In genomic region chr5:104237574-104237973, GRCh38 we compare ENCODE assay signal across 1 cellular context.
TF ChIP-seq lines count a peak whose summit lies in the region.

No MANE protein-coding gene starts in this region.

TF ChIP-seq in SK-N-SH, 30 proteins besides CTCF, POLR2A, EP300 and RAD21 (continued from another document):
- TF ChIP-seq, protein P1, sequence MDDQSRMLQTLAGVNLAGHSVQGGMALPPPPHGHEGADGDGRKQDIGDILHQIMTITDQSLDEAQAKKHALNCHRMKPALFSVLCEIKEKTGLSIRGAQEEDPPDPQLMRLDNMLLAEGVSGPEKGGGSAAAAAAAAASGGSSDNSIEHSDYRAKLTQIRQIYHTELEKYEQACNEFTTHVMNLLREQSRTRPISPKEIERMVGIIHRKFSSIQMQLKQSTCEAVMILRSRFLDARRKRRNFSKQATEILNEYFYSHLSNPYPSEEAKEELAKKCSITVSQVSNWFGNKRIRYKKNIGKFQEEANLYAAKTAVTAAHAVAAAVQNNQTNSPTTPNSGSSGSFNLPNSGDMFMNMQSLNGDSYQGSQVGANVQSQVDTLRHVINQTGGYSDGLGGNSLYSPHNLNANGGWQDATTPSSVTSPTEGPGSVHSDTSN (IDR thresholded peaks at IDR 0.05): peak; percentile 75
- TF ChIP-seq ELF1 (IDR thresholded peaks at IDR 0.05) (no peak), CHD2 (IDR thresholded peaks at IDR 0.05; ENCODE audit: low read length, partially characterized antibody) (no peak), ZBTB33 (IDR thresholded peaks at IDR 0.05; ENCODE audit: borderline replicate concordance, low read depth) (no peak), FOXM1 (IDR thresholded peaks at IDR 0.05; ENCODE audit: low read depth) (0 out of 2 replicates have a peak, but pooled peaks have one; percentile 44)
- TF ChIP-seq, protein P2, sequence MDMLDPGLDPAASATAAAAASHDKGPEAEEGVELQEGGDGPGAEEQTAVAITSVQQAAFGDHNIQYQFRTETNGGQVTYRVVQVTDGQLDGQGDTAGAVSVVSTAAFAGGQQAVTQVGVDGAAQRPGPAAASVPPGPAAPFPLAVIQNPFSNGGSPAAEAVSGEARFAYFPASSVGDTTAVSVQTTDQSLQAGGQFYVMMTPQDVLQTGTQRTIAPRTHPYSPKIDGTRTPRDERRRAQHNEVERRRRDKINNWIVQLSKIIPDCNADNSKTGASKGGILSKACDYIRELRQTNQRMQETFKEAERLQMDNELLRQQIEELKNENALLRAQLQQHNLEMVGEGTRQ (IDR thresholded peaks at IDR 0.05; ENCODE audit: borderline replicate concordance, low read depth, low read length): no peak
